ENCODE assay signal across 8 cellular contexts in the genomic region with DNA sequence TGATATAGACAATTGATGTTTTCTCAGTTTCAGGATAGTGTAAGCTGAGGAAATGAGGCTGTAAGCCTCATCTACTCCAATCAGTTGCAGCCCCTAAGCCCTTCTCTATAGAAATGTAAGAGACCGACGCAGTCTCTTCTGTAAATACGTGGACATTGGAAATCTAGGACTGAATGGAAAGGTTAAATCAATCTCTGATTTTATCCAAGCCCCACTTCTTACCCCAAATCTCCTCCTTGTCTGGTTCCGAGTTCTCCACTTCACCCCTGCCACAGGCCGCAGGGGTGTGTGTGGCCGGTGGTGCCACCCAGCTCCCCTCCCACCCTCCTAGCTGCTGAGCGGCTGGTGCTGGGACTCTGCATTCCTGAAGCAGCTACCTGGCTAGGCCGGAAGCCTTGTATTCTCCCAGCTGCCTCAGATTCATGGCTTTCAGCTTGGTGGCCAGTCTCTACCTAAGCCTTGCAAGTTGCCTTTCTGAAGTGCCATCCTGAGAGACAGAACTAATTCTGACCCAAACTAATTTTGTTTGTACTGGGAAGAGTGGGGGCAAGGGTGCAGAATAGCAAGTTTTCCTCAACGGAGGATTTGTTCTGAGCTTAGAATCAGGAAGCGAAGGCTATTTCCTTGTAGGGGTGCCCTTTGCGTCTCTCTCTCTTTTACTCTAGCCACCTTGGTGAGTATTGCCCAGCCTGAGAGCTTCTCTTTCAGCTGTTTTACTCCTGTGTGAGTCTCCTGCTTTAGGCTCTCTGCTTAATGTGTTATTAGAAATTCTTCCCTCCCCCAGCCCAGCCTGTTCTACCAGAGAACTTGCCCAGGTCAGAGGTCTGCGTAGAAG. TPM values are rescaled to one million over a fixed set of nuclear protein-coding genes. Genes with fewer than 3 reads are reported as not detected.
A peak's percentile ranks its signal among the peaks of the same experiment; 100 is the strongest.
DNase-seq lines count a peak whose midpoint lies in the region; ATAC-seq and TF ChIP-seq lines count a peak whose summit lies in the region.

No MANE protein-coding gene starts in this region.

- no peaks in the 10 kb centered on the region for H3K36me3 ChIP-seq in BE2C

- H3K27me3 Mint-ChIP-seq in T-helper 17 cell = peaks cover 13% of the 10 kb centered on the region

- no peaks in the 10 kb centered on the region; the same call in none of the 2 replicates for H3K27me3 ChIP-seq in BE2C

- peak overlapping the region; percentile 96 for H3K4me3 Mint-ChIP-seq in T-helper 17 cell

- intact Hi-C loops in posterior vena cava (cut with DNase I) = no loop called here

- H3K36me3 Mint-ChIP-seq in T-helper 17 cell (ENCODE audit: low read depth) = peaks cover 12% of the 10 kb centered on the region

- DNase-seq in BE2C = no peak
- no peak for DNase-seq in T-helper 17 cell
- peak; percentile 2 for DNase-seq in fibroblast of villous mesenchyme (ENCODE audit: low read depth)
- DNase-seq in omental fat pad (ENCODE audit: low spot score) = no peak
- DNase-seq in GM20000 (ENCODE audit: low spot score) = no peak
- DNase-seq in posterior vena cava (ENCODE audit: low spot score) = no peak

- ATAC-seq in GM21723 (IDR thresholded peaks at IDR 0.05; ENCODE audit: unreplicated experiment) (peak; percentile 38), T-helper 17 cell (peak; percentile 48), omental fat pad (ENCODE audit: low FRiP score) (peak; percentile 39), HG03469 (IDR thresholded peaks at IDR 0.05; ENCODE audit: unreplicated experiment) (no peak)

- H3K4me3 ChIP-seq in BE2C (ENCODE audit: low read depth, low read length) = peak overlapping the region; percentile 44; the same call in 1 of the 2 replicates
- H3K4me3 ChIP-seq in fibroblast of villous mesenchyme (ENCODE audit: low read depth, low read length) = peak overlapping the region; percentile 68

- H3K27ac Mint-ChIP-seq in T-helper 17 cell = peak overlapping the region; percentile 51

- TF ChIP-seq CTCF in BE2C (IDR thresholded peaks at IDR 0.05; ENCODE audit: low read depth, low read length) (no peak), fibroblast of villous mesenchyme (IDR thresholded peaks at IDR 0.05; ENCODE audit: insufficient read depth, low read depth, low read length) (no peak), omental fat pad (IDR thresholded peaks at IDR 0.05) (no peak), GM20000 (IDR thresholded peaks at IDR 0.05; ENCODE audit: extremely low read depth, missing control alignments) (no peak)

- H3K4me1 Mint-ChIP-seq in T-helper 17 cell = peaks cover 17% of the 10 kb centered on the region

- H3K9me3 ChIP-seq in BE2C = no peaks in the 10 kb centered on the region
- no peaks in the 10 kb centered on the region for H3K9me3 ChIP-seq in T-helper 17 cell (ENCODE audit: control insufficient read depth, low read length, poor library complexity, severe bottlenecking)

- H3K4me1 ChIP-seq in BE2C = peaks cover 3% of the 10 kb centered on the region; the same call in 1 of the 2 replicates

RNA-seq across cellular contexts. Expression of gene VWA5A, which starts 0.7 kb away (rescaled TPM):
- polyA plus RNA-seq in BE2C (2012; ENCODE audit: insufficient read depth, insufficient read length, low read depth) = 0.59 TPM
- total RNA-seq in T-helper 17 cell = 1 to 10 TPM; 4.7 to 5.4 TPM
- total RNA-seq in fibroblast of villous mesenchyme = 6.5 and 12.2 TPM in 2 replicates
- 10 to 100 TPM in 3 of 4 donors, 1 to 10 TPM in 1; 9.7 to 19.5 (median 15.0) TPM for total RNA-seq in omental fat pad
- 10 to 100 TPM; 15.1 to 22.0 TPM for total RNA-seq in posterior vena cava
